ENCODE assay signal across 1 cellular context in the genomic region with DNA sequence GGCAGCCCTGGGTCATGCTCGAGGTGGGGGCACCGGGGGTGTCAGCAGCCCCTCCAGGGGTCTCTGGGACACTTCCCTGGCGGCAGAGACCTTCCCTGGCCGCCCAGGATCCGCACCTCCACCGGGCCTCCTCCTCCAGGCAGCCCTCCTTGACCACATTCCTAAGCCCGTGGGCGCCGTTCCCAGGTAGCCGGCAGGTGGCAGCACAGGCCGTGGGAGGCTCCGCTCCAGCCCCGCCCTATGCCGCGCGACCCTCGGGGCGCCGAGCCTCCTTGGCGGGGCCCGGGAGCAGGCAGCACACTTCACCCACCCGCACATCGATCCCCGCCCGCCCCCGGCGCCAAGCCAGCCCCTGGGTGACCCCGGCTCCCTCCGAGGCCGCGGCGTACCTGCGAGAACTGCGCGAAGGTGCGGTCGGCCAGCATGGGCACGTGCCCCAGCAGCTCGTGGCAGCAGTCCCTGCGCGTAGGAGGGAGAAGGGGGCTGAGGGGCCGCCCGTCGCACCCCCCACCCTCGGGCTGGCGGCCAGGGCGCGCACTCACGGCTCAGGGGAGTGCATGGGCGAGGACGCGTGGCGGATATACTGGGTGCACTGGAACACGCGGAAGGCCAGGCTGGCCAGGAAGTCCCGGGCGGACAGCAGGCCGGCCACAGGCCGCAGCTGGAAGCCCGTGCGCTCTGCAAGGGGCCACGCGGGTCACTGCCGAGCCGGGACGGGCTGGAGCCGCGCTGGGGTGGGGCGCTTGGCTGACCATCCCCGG.
A peak's percentile ranks its signal among the peaks of the same experiment; 100 is the strongest.
TF ChIP-seq lines count a peak whose summit lies in the region.

No MANE protein-coding gene starts in this region.

TF ChIP-seq in K562, 482 proteins besides CTCF, POLR2A, EP300 and RAD21 (continued from another document and continues in another):
- TF ChIP-seq, protein P1, sequence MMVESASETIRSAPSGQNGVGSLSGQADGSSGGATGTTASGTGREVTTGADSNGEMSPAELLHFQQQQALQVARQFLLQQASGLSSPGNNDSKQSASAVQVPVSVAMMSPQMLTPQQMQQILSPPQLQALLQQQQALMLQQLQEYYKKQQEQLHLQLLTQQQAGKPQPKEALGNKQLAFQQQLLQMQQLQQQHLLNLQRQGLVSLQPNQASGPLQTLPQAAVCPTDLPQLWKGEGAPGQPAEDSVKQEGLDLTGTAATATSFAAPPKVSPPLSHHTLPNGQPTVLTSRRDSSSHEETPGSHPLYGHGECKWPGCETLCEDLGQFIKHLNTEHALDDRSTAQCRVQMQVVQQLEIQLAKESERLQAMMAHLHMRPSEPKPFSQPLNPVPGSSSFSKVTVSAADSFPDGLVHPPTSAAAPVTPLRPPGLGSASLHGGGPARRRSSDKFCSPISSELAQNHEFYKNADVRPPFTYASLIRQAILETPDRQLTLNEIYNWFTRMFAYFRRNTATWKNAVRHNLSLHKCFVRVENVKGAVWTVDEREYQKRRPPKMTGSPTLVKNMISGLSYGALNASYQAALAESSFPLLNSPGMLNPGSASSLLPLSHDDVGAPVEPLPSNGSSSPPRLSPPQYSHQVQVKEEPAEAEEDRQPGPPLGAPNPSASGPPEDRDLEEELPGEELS (CRISPR knock-in tag; IDR thresholded peaks at IDR 0.05; ENCODE audit: borderline replicate concordance), result no peak
- TF ChIP-seq PHB2 (IDR thresholded peaks at IDR 0.05; ENCODE audit: low read depth), result no peak
- no peak for TF ChIP-seq MEIS2 (IDR thresholded peaks at IDR 0.05; ENCODE audit: partially characterized antibody)
- TF ChIP-seq, protein P2, sequence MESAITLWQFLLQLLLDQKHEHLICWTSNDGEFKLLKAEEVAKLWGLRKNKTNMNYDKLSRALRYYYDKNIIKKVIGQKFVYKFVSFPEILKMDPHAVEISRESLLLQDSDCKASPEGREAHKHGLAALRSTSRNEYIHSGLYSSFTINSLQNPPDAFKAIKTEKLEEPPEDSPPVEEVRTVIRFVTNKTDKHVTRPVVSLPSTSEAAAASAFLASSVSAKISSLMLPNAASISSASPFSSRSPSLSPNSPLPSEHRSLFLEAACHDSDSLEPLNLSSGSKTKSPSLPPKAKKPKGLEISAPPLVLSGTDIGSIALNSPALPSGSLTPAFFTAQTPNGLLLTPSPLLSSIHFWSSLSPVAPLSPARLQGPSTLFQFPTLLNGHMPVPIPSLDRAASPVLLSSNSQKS (CRISPR knock-in tag; IDR thresholded peaks at IDR 0.05), result no peak
- TF ChIP-seq, protein P3, sequence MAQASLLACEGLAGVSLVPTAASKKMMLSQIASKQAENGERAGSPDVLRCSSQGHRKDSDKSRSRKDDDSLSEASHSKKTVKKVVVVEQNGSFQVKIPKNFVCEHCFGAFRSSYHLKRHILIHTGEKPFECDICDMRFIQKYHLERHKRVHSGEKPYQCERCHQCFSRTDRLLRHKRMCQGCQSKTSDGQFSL (CRISPR knock-in tag; IDR thresholded peaks at IDR 0.05), result no peak
- TF ChIP-seq, protein P3 (tag; IDR thresholded peaks at IDR 0.05), result no peak
- no peak for TF ChIP-seq ZFP1 (CRISPR knock-in tag; IDR thresholded peaks at IDR 0.05)
- TF ChIP-seq SNRNP70 (optimal IDR thresholded peaks at IDR 0.05; ENCODE audit: low read depth, low read length), result no peak
- TF ChIP-seq, protein P4, sequence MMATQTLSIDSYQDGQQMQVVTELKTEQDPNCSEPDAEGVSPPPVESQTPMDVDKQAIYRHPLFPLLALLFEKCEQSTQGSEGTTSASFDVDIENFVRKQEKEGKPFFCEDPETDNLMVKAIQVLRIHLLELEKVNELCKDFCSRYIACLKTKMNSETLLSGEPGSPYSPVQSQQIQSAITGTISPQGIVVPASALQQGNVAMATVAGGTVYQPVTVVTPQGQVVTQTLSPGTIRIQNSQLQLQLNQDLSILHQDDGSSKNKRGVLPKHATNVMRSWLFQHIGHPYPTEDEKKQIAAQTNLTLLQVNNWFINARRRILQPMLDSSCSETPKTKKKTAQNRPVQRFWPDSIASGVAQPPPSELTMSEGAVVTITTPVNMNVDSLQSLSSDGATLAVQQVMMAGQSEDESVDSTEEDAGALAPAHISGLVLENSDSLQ (IDR thresholded peaks at IDR 0.05), result no peak
- TF ChIP-seq TBP (optimal IDR thresholded peaks at IDR 0.05; ENCODE audit: low read depth, low read length), result no peak
- TF ChIP-seq SRSF7 (optimal IDR thresholded peaks at IDR 0.05; ENCODE audit: low read depth, low read length), result no peak
- TF ChIP-seq, protein P5, sequence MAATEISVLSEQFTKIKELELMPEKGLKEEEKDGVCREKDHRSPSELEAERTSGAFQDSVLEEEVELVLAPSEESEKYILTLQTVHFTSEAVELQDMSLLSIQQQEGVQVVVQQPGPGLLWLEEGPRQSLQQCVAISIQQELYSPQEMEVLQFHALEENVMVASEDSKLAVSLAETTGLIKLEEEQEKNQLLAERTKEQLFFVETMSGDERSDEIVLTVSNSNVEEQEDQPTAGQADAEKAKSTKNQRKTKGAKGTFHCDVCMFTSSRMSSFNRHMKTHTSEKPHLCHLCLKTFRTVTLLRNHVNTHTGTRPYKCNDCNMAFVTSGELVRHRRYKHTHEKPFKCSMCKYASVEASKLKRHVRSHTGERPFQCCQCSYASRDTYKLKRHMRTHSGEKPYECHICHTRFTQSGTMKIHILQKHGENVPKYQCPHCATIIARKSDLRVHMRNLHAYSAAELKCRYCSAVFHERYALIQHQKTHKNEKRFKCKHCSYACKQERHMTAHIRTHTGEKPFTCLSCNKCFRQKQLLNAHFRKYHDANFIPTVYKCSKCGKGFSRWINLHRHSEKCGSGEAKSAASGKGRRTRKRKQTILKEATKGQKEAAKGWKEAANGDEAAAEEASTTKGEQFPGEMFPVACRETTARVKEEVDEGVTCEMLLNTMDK (IDR thresholded peaks at IDR 0.05; ENCODE audit: borderline replicate concordance, insufficient read depth, low read depth, low read length, poor library complexity, severe bottlenecking), result peak; percentile 41
- TF ChIP-seq HDAC8 (tag; IDR thresholded peaks at IDR 0.05), result no peak
- no peak for TF ChIP-seq GATAD2B (IDR thresholded peaks at IDR 0.05; ENCODE audit: borderline replicate concordance)
- TF ChIP-seq, protein P6, sequence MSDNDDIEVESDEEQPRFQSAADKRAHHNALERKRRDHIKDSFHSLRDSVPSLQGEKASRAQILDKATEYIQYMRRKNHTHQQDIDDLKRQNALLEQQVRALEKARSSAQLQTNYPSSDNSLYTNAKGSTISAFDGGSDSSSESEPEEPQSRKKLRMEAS (CRISPR knock-in tag; IDR thresholded peaks at IDR 0.05), result peak; percentile 43; the same call in 1 of the 2 replicates
- TF ChIP-seq, protein P7, sequence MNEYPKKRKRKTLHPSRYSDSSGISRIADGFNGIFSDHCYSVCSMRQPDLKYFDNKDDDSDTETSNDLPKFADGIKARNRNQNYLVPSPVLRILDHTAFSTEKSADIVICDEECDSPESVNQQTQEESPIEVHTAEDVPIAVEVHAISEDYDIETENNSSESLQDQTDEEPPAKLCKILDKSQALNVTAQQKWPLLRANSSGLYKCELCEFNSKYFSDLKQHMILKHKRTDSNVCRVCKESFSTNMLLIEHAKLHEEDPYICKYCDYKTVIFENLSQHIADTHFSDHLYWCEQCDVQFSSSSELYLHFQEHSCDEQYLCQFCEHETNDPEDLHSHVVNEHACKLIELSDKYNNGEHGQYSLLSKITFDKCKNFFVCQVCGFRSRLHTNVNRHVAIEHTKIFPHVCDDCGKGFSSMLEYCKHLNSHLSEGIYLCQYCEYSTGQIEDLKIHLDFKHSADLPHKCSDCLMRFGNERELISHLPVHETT (CRISPR knock-in tag; conservative IDR thresholded peaks at IDR 0.05 in 1 of 2, IDR thresholded peaks at IDR 0.05 in 1 of 2), result no peak
- no peak for TF ChIP-seq NFATC3 (IDR thresholded peaks at IDR 0.05)
- TF ChIP-seq KDM1A (IDR thresholded peaks at IDR 0.05), result 0 out of 4 replicates have a peak, but pooled peaks of 1 of the 2 experiments have one; percentile 24
- no peak for TF ChIP-seq SIRT6 (IDR thresholded peaks at IDR 0.05; ENCODE audit: low read depth, low read length)
- TF ChIP-seq EGR1 (conservative IDR thresholded peaks at IDR 0.05), result no peak
- TF ChIP-seq STAG1 (CRISPR knock-in tag; IDR thresholded peaks at IDR 0.05; ENCODE audit: borderline replicate concordance), result peak; percentile 57; the same call in 1 of the 2 replicates
- TF ChIP-seq, protein P8, sequence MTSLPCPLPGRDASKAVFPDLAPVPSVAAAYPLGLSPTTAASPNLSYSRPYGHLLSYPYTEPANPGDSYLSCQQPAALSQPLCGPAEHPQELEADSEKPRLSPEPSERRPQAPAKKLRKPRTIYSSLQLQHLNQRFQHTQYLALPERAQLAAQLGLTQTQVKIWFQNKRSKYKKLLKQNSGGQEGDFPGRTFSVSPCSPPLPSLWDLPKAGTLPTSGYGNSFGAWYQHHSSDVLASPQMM (CRISPR knock-in tag; IDR thresholded peaks at IDR 0.05), result no peak
- no peak for TF ChIP-seq MTA2 (IDR thresholded peaks at IDR 0.05; ENCODE audit: low read depth)
- TF ChIP-seq, protein P9, sequence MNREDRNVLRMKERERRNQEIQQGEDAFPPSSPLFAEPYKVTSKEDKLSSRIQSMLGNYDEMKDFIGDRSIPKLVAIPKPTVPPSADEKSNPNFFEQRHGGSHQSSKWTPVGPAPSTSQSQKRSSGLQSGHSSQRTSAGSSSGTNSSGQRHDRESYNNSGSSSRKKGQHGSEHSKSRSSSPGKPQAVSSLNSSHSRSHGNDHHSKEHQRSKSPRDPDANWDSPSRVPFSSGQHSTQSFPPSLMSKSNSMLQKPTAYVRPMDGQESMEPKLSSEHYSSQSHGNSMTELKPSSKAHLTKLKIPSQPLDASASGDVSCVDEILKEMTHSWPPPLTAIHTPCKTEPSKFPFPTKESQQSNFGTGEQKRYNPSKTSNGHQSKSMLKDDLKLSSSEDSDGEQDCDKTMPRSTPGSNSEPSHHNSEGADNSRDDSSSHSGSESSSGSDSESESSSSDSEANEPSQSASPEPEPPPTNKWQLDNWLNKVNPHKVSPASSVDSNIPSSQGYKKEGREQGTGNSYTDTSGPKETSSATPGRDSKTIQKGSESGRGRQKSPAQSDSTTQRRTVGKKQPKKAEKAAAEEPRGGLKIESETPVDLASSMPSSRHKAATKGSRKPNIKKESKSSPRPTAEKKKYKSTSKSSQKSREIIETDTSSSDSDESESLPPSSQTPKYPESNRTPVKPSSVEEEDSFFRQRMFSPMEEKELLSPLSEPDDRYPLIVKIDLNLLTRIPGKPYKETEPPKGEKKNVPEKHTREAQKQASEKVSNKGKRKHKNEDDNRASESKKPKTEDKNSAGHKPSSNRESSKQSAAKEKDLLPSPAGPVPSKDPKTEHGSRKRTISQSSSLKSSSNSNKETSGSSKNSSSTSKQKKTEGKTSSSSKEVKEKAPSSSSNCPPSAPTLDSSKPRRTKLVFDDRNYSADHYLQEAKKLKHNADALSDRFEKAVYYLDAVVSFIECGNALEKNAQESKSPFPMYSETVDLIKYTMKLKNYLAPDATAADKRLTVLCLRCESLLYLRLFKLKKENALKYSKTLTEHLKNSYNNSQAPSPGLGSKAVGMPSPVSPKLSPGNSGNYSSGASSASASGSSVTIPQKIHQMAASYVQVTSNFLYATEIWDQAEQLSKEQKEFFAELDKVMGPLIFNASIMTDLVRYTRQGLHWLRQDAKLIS (CRISPR knock-in tag; IDR thresholded peaks at IDR 0.05), result no peak
- no peak for TF ChIP-seq CBX8 (IDR thresholded peaks at IDR 0.05; ENCODE audit: borderline replicate concordance, extremely low read depth, low read depth, low read length, poor library complexity, severe bottlenecking)
- TF ChIP-seq, protein P10, sequence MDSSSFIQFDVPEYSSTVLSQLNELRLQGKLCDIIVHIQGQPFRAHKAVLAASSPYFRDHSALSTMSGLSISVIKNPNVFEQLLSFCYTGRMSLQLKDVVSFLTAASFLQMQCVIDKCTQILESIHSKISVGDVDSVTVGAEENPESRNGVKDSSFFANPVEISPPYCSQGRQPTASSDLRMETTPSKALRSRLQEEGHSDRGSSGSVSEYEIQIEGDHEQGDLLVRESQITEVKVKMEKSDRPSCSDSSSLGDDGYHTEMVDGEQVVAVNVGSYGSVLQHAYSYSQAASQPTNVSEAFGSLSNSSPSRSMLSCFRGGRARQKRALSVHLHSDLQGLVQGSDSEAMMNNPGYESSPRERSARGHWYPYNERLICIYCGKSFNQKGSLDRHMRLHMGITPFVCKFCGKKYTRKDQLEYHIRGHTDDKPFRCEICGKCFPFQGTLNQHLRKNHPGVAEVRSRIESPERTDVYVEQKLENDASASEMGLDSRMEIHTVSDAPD (CRISPR knock-in tag; IDR thresholded peaks at IDR 0.05), result no peak
- TF ChIP-seq, protein P11, sequence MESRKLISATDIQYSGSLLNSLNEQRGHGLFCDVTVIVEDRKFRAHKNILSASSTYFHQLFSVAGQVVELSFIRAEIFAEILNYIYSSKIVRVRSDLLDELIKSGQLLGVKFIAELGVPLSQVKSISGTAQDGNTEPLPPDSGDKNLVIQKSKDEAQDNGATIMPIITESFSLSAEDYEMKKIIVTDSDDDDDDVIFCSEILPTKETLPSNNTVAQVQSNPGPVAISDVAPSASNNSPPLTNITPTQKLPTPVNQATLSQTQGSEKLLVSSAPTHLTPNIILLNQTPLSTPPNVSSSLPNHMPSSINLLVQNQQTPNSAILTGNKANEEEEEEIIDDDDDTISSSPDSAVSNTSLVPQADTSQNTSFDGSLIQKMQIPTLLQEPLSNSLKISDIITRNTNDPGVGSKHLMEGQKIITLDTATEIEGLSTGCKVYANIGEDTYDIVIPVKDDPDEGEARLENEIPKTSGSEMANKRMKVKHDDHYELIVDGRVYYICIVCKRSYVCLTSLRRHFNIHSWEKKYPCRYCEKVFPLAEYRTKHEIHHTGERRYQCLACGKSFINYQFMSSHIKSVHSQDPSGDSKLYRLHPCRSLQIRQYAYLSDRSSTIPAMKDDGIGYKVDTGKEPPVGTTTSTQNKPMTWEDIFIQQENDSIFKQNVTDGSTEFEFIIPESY (CRISPR knock-in tag; IDR thresholded peaks at IDR 0.05), result 0 out of 2 replicates have a peak, but pooled peaks have one; percentile 61
- no peak for TF ChIP-seq ZNF408 (CRISPR knock-in tag; IDR thresholded peaks at IDR 0.05; ENCODE audit: low read depth)
- no peak for TF ChIP-seq SIX5 (IDR thresholded peaks at IDR 0.05; ENCODE audit: borderline replicate concordance in 1 of 2, insufficient read depth in 1 of 2, low read depth in 1 of 2, low read length in 2 of 2)
- TF ChIP-seq, protein P12, sequence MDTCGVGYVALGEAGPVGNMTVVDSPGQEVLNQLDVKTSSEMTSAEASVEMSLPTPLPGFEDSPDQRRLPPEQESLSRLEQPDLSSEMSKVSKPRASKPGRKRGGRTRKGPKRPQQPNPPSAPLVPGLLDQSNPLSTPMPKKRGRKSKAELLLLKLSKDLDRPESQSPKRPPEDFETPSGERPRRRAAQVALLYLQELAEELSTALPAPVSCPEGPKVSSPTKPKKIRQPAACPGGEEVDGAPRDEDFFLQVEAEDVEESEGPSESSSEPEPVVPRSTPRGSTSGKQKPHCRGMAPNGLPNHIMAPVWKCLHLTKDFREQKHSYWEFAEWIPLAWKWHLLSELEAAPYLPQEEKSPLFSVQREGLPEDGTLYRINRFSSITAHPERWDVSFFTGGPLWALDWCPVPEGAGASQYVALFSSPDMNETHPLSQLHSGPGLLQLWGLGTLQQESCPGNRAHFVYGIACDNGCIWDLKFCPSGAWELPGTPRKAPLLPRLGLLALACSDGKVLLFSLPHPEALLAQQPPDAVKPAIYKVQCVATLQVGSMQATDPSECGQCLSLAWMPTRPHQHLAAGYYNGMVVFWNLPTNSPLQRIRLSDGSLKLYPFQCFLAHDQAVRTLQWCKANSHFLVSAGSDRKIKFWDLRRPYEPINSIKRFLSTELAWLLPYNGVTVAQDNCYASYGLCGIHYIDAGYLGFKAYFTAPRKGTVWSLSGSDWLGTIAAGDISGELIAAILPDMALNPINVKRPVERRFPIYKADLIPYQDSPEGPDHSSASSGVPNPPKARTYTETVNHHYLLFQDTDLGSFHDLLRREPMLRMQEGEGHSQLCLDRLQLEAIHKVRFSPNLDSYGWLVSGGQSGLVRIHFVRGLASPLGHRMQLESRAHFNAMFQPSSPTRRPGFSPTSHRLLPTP (IDR thresholded peaks at IDR 0.05; ENCODE audit: borderline replicate concordance, extremely low read depth, insufficient read length), result peak; percentile 66
